Comparison of ENCODE assay signal across 25 cellular contexts in the genomic region with DNA sequence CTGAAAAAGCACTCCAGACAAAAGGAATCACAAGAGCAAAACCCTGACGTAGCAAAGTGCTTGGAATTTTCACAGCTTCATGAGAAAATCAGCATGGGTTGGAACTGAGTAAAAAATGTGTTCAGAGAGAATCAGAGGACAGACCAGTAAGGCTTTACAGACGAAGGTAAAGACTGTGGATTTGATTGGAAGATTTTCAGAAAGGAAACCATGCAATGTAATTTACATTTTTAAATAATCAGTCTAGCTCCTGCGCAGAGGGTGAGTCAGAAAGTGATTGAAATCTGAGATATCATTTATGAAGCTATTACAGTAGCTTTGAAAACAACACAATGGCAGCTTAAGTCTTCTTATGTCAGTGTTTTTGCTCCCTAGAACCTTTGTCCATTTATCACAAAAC.
A peak's percentile ranks its signal among the peaks of the same experiment; 100 is the strongest.
DNase-seq lines count a peak whose midpoint lies in the region; ATAC-seq and TF ChIP-seq lines count a peak whose summit lies in the region.
"Had no signal": no experiment of that assay in that cellular context is flagged by ENCODE, and none has a peak within 500 bp of the region (broad histone marks: within the 10 kb centered on the region; RNA-seq: fewer than 3 reads in every experiment).

No MANE protein-coding gene starts in this region.

- no peaks in the 10 kb centered on the region for H3K27me3 ChIP-seq in colonic mucosa
- H3K27me3 ChIP-seq: adrenal gland, esophagus muscularis mucosa, gastroesophageal sphincter had no signal

- H3K36me3 ChIP-seq in colonic mucosa: no peaks in the 10 kb centered on the region
- H3K36me3 ChIP-seq: adrenal gland, esophagus muscularis mucosa, gastroesophageal sphincter had no signal

- H3K4me3 ChIP-seq in astrocyte of the cerebellum (ENCODE audit: low read depth, low read length) (no peak overlapping the region), colonic mucosa (no peak overlapping the region)
- H3K4me3 ChIP-seq: adrenal gland, esophagus muscularis mucosa, gastroesophageal sphincter had no signal

- no peak overlapping the region for H3K9ac ChIP-seq in colonic mucosa (ENCODE audit: low read depth in 2 of 2, low read length in 2 of 2)

- H3K4me1 ChIP-seq in colonic mucosa: no peaks in the 10 kb centered on the region
- H3K4me1 ChIP-seq: adrenal gland, esophagus muscularis mucosa, gastroesophageal sphincter had no signal

- no peak overlapping the region for H3K27ac ChIP-seq in colonic mucosa
- H3K27ac ChIP-seq: adrenal gland, esophagus muscularis mucosa, gastroesophageal sphincter, RWPE1 had no signal

- DNase-seq in EL (peak; percentile 12), NCI-H460 (ENCODE audit: extremely low read depth, low read depth) (peak; percentile 89), astrocyte of the cerebellum (ENCODE audit: low read depth) (peak; percentile 35), iris pigment epithelial cell (ENCODE audit: low read depth) (peak; percentile 78), left colon (no peak), colonic mucosa (no peak)
- DNase-seq: ACHN; activated CD4-positive, alpha-beta T cell treated with anti-CD3 and anti-CD28 coated beads for 4 hours; activated naive CD4-positive, alpha-beta T cell; activated T-cell treated with anti-CD3 and anti-CD28 coated beads, Interleukin-2, amount 50 U/mL, for 4 hours; adrenal gland; endodermal cell; hippocampal formation; immature natural killer cell; NCI-H1092 treated with DMSO at 0.1 percent for 48 hours; NCI-H1930; NCI-H2227 treated with DMSO at 0.1 percent for 48 hours; NCI-H69; stimulated activated naive CD4-positive, alpha-beta T cell treated with Interleukin-2 at 50 U/mL for 16 hours had no signal

- H3K9me3 ChIP-seq in colonic mucosa: no peaks in the 10 kb centered on the region
- H3K9me3 ChIP-seq: adrenal gland, esophagus muscularis mucosa, gastroesophageal sphincter had no signal

- ATAC-seq in GM21381 (IDR thresholded peaks at IDR 0.05; ENCODE audit: unreplicated experiment): no peak
- no peak for ATAC-seq in left colon
- ATAC-seq in GM21526 (IDR thresholded peaks at IDR 0.05; ENCODE audit: low FRiP score, unreplicated experiment): no peak
- ATAC-seq: activated T-cell treated with anti-CD3 and anti-CD28 coated beads, Interleukin-2, amount 50 U/mL, for 4 hours; gastroesophageal sphincter; left lobe of liver had no signal

- intact Hi-C loops in left colon (cut with DNase I, micrococcal nuclease): no loop called here
- intact Hi-C loops in colonic mucosa (cut with DNase I): no loop called here

- no peak for TF ChIP-seq CTCF in astrocyte of the cerebellum (IDR thresholded peaks at IDR 0.05; ENCODE audit: low read depth, low read length, missing control alignments)
- no peak for TF ChIP-seq CTCF in colonic mucosa (IDR thresholded peaks at IDR 0.05)

- in situ Hi-C loops in astrocyte of the cerebellum (cut with HindIII; ENCODE audit: low sequenced_read_pairs): no loop called here

Comparison
In these comparisons a context has a peak if more than half of its experiments do, and no peak if none do; other contexts are left out.
1. DNase-seq: peak in EL (single experiment), NCI-H460 (single experiment), astrocyte of the cerebellum (single experiment) and iris pigment epithelial cell (single experiment); none in left colon (0 of 2) and colonic mucosa (single experiment).